In the genomic region with DNA sequence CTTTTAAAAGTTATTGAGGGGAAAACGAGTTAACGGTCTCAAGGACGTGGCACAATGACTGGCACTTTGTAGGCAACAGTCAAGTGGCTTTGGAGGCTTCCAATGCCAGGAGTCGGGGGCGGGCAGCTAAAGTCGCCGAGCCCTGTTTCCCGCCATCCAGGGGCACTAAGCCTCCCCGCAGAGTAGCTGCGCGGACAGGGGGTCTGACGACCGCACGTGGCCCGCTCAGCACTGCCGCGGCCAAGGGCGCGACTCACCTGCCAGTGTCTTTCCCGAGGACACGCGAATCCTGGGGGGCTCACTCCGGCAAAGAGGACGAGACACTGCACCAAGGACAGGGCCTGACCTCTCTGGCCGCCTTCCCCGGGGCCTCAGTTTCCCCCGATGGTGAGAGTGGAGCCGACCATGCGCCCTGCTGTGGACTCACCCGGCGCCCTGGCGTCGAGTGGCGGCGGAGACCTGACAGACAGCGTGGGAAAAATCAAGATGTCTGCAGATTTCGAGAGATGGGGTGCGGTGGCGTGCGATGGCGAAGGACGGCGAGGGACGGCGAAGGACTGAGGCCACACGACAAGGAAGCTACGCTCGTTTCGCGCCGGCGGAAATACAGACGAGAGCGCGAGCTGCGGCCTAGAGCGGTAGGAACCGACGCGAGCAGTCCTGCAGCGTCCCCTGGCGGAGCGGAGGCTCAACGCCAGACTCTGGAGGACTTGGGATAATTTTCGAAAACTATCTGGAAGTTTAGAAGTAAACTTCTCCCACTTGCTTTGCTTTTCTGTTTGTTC, we compare ENCODE assay signal across 1 cellular context.
TF ChIP-seq lines count a peak whose summit lies in the region.

A gene (minus strand): TSS at position 559 of the 785 bp plus-strand sequence.

TF ChIP-seq in HepG2, 621 proteins besides CTCF, POLR2A, EP300 and RAD21 (continued from another document and continues in another):
- TF ChIP-seq, protein P1, sequence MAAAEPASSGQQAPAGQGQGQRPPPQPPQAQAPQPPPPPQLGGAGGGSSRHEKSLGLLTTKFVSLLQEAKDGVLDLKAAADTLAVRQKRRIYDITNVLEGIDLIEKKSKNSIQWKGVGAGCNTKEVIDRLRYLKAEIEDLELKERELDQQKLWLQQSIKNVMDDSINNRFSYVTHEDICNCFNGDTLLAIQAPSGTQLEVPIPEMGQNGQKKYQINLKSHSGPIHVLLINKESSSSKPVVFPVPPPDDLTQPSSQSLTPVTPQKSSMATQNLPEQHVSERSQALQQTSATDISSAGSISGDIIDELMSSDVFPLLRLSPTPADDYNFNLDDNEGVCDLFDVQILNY (CRISPR knock-in tag; conservative IDR thresholded peaks at IDR 0.05), result peak; percentile 99
- TF ChIP-seq NR2C2 (CRISPR knock-in tag; IDR thresholded peaks at IDR 0.05; ENCODE audit: borderline replicate concordance) (peak; percentile 90), ZNF451 (CRISPR knock-in tag; IDR thresholded peaks at IDR 0.05) (peak; percentile 100), ZNF660 (CRISPR knock-in tag; IDR thresholded peaks at IDR 0.05; ENCODE audit: borderline replicate concordance, low read depth) (peak; percentile 78; the same call in 1 of the 2 replicates), ERF (CRISPR knock-in tag; IDR thresholded peaks at IDR 0.05) (peak; percentile 100), ZNF605 (CRISPR knock-in tag; IDR thresholded peaks at IDR 0.05) (peak; percentile 98), SCMH1 (CRISPR knock-in tag; IDR thresholded peaks at IDR 0.05; ENCODE audit: borderline replicate concordance) (no peak), ZKSCAN1 (IDR thresholded peaks at IDR 0.05; ENCODE audit: low read length) (peak; percentile 81), ZNF839 (CRISPR knock-in tag; IDR thresholded peaks at IDR 0.05; ENCODE audit: borderline replicate concordance) (peak; percentile 99), ARID2 (CRISPR knock-in tag; IDR thresholded peaks at IDR 0.05; ENCODE audit: borderline replicate concordance) (peak; percentile 8; the same call in 1 of the 2 replicates), KDM6A (CRISPR knock-in tag; IDR thresholded peaks at IDR 0.05; ENCODE audit: low read depth) (peak; percentile 57; the same call in 1 of the 2 replicates), ZNF749 (CRISPR knock-in tag; IDR thresholded peaks at IDR 0.05; ENCODE audit: borderline replicate concordance) (peak; percentile 100), GATAD1 (CRISPR knock-in tag; IDR thresholded peaks at IDR 0.05) (peak; percentile 97), ZNF724P (CRISPR knock-in tag; IDR thresholded peaks at IDR 0.05; ENCODE audit: borderline replicate concordance) (peak; percentile 99; the same call in 1 of the 2 replicates), CEBPG (CRISPR knock-in tag; IDR thresholded peaks at IDR 0.05) (peak; percentile 85), ZNF24 (IDR thresholded peaks at IDR 0.05) (peak; percentile 82), KAT2B (IDR thresholded peaks at IDR 0.05; ENCODE audit: borderline replicate concordance, low read depth, low read length) (no peak), ZNF446 (CRISPR knock-in tag; IDR thresholded peaks at IDR 0.05) (peak; percentile 93), FOXM1 (CRISPR knock-in tag; IDR thresholded peaks at IDR 0.05) (peak; percentile 87), REPIN1 (CRISPR knock-in tag; IDR thresholded peaks at IDR 0.05; ENCODE audit: borderline replicate concordance, low read depth) (peak; percentile 100), MAFF (IDR thresholded peaks at IDR 0.05; ENCODE audit: low read depth, low read length) (peak; percentile 31; the same call in 1 of the 2 replicates), ZNF33A (CRISPR knock-in tag; IDR thresholded peaks at IDR 0.05; ENCODE audit: borderline replicate concordance) (peak; percentile 92), ZMAT3 (CRISPR knock-in tag; conservative IDR thresholded peaks at IDR 0.05) (peak; percentile 100), KLF6 (CRISPR knock-in tag; IDR thresholded peaks at IDR 0.05) (peak; percentile 100), ZNF792 (CRISPR knock-in tag; IDR thresholded peaks at IDR 0.05) (peak; percentile 99), ISX (CRISPR knock-in tag; conservative IDR thresholded peaks at IDR 0.05) (peak; percentile 89), SIX4 (CRISPR knock-in tag; IDR thresholded peaks at IDR 0.05) (peak; percentile 91), HNF4A (CRISPR knock-in tag; IDR thresholded peaks at IDR 0.05) (peak; percentile 69), STAT5B (CRISPR knock-in tag; IDR thresholded peaks at IDR 0.05) (peak; percentile 98), ZNF570 (CRISPR knock-in tag; IDR thresholded peaks at IDR 0.05; ENCODE audit: borderline replicate concordance) (peak; percentile 96), ZFP82 (CRISPR knock-in tag; IDR thresholded peaks at IDR 0.05; ENCODE audit: borderline replicate concordance) (peak; percentile 100; the same call in 1 of the 2 replicates), CHCHD3 (CRISPR knock-in tag; IDR thresholded peaks at IDR 0.05) (peak; percentile 98), GPN1 (CRISPR knock-in tag; IDR thresholded peaks at IDR 0.05; ENCODE audit: borderline replicate concordance) (peak; percentile 96), NR2F1 (CRISPR knock-in tag; IDR thresholded peaks at IDR 0.05) (peak in 1 of 2 experiments; percentile 58; a peak in 2 of 4 replicates)
- TF ChIP-seq, protein P2, sequence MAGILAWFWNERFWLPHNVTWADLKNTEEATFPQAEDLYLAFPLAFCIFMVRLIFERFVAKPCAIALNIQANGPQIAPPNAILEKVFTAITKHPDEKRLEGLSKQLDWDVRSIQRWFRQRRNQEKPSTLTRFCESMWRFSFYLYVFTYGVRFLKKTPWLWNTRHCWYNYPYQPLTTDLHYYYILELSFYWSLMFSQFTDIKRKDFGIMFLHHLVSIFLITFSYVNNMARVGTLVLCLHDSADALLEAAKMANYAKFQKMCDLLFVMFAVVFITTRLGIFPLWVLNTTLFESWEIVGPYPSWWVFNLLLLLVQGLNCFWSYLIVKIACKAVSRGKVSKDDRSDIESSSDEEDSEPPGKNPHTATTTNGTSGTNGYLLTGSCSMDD (CRISPR knock-in tag; IDR thresholded peaks at IDR 0.05), result peak; percentile 93
- TF ChIP-seq, protein P3, sequence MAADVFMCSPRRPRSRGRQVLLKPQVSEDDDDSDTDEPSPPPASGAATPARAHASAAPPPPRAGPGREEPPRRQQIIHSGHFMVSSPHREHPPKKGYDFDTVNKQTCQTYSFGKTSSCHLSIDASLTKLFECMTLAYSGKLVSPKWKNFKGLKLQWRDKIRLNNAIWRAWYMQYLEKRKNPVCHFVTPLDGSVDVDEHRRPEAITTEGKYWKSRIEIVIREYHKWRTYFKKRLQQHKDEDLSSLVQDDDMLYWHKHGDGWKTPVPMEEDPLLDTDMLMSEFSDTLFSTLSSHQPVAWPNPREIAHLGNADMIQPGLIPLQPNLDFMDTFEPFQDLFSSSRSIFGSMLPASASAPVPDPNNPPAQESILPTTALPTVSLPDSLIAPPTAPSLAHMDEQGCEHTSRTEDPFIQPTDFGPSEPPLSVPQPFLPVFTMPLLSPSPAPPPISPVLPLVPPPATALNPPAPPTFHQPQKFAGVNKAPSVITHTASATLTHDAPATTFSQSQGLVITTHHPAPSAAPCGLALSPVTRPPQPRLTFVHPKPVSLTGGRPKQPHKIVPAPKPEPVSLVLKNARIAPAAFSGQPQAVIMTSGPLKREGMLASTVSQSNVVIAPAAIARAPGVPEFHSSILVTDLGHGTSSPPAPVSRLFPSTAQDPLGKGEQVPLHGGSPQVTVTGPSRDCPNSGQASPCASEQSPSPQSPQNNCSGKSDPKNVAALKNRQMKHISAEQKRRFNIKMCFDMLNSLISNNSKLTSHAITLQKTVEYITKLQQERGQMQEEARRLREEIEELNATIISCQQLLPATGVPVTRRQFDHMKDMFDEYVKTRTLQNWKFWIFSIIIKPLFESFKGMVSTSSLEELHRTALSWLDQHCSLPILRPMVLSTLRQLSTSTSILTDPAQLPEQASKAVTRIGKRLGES (CRISPR knock-in tag; IDR thresholded peaks at IDR 0.05; ENCODE audit: borderline replicate concordance), result peak; percentile 94
- TF ChIP-seq, protein P4, sequence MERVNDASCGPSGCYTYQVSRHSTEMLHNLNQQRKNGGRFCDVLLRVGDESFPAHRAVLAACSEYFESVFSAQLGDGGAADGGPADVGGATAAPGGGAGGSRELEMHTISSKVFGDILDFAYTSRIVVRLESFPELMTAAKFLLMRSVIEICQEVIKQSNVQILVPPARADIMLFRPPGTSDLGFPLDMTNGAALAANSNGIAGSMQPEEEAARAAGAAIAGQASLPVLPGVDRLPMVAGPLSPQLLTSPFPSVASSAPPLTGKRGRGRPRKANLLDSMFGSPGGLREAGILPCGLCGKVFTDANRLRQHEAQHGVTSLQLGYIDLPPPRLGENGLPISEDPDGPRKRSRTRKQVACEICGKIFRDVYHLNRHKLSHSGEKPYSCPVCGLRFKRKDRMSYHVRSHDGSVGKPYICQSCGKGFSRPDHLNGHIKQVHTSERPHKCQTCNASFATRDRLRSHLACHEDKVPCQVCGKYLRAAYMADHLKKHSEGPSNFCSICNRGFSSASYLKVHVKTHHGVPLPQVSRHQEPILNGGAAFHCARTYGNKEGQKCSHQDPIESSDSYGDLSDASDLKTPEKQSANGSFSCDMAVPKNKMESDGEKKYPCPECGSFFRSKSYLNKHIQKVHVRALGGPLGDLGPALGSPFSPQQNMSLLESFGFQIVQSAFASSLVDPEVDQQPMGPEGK (CRISPR knock-in tag; IDR thresholded peaks at IDR 0.05), result peak; percentile 84; the same call in 1 of the 2 replicates
- TF ChIP-seq, protein P5, sequence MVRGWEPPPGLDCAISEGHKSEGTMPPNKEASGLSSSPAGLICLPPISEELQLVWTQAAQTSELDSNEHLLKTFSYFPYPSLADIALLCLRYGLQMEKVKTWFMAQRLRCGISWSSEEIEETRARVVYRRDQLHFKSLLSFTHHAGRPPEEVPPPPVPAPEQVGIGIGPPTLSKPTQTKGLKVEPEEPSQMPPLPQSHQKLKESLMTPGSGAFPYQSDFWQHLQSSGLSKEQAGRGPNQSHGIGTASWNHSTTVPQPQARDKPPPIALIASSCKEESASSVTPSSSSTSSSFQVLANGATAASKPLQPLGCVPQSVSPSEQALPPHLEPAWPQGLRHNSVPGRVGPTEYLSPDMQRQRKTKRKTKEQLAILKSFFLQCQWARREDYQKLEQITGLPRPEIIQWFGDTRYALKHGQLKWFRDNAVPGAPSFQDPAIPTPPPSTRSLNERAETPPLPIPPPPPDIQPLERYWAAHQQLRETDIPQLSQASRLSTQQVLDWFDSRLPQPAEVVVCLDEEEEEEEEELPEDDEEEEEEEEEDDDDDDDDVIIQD (CRISPR knock-in tag; IDR thresholded peaks at IDR 0.05; ENCODE audit: low read depth), result peak; percentile 99
- TF ChIP-seq, protein P6, sequence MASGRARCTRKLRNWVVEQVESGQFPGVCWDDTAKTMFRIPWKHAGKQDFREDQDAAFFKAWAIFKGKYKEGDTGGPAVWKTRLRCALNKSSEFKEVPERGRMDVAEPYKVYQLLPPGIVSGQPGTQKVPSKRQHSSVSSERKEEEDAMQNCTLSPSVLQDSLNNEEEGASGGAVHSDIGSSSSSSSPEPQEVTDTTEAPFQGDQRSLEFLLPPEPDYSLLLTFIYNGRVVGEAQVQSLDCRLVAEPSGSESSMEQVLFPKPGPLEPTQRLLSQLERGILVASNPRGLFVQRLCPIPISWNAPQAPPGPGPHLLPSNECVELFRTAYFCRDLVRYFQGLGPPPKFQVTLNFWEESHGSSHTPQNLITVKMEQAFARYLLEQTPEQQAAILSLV (CRISPR knock-in tag; IDR thresholded peaks at IDR 0.05; ENCODE audit: borderline replicate concordance), result peak; percentile 100
- TF ChIP-seq, protein P7, sequence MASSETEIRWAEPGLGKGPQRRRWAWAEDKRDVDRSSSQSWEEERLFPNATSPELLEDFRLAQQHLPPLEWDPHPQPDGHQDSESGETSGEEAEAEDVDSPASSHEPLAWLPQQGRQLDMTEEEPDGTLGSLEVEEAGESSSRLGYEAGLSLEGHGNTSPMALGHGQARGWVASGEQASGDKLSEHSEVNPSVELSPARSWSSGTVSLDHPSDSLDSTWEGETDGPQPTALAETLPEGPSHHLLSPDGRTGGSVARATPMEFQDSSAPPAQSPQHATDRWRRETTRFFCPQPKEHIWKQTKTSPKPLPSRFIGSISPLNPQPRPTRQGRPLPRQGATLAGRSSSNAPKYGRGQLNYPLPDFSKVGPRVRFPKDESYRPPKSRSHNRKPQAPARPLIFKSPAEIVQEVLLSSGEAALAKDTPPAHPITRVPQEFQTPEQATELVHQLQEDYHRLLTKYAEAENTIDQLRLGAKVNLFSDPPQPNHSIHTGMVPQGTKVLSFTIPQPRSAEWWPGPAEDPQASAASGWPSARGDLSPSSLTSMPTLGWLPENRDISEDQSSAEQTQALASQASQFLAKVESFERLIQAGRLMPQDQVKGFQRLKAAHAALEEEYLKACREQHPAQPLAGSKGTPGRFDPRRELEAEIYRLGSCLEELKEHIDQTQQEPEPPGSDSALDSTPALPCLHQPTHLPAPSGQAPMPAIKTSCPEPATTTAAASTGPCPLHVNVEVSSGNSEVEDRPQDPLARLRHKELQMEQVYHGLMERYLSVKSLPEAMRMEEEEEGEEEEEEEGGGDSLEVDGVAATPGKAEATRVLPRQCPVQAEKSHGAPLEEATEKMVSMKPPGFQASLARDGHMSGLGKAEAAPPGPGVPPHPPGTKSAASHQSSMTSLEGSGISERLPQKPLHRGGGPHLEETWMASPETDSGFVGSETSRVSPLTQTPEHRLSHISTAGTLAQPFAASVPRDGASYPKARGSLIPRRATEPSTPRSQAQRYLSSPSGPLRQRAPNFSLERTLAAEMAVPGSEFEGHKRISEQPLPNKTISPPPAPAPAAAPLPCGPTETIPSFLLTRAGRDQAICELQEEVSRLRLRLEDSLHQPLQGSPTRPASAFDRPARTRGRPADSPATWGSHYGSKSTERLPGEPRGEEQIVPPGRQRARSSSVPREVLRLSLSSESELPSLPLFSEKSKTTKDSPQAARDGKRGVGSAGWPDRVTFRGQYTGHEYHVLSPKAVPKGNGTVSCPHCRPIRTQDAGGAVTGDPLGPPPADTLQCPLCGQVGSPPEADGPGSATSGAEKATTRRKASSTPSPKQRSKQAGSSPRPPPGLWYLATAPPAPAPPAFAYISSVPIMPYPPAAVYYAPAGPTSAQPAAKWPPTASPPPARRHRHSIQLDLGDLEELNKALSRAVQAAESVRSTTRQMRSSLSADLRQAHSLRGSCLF (CRISPR knock-in tag; IDR thresholded peaks at IDR 0.05; ENCODE audit: borderline replicate concordance), result peak; percentile 98
- TF ChIP-seq, protein P8, sequence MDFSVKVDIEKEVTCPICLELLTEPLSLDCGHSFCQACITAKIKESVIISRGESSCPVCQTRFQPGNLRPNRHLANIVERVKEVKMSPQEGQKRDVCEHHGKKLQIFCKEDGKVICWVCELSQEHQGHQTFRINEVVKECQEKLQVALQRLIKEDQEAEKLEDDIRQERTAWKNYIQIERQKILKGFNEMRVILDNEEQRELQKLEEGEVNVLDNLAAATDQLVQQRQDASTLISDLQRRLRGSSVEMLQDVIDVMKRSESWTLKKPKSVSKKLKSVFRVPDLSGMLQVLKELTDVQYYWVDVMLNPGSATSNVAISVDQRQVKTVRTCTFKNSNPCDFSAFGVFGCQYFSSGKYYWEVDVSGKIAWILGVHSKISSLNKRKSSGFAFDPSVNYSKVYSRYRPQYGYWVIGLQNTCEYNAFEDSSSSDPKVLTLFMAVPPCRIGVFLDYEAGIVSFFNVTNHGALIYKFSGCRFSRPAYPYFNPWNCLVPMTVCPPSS (IDR thresholded peaks at IDR 0.05), result no peak
